ENCODE assay signal across 8 cellular contexts in the genomic region with DNA sequence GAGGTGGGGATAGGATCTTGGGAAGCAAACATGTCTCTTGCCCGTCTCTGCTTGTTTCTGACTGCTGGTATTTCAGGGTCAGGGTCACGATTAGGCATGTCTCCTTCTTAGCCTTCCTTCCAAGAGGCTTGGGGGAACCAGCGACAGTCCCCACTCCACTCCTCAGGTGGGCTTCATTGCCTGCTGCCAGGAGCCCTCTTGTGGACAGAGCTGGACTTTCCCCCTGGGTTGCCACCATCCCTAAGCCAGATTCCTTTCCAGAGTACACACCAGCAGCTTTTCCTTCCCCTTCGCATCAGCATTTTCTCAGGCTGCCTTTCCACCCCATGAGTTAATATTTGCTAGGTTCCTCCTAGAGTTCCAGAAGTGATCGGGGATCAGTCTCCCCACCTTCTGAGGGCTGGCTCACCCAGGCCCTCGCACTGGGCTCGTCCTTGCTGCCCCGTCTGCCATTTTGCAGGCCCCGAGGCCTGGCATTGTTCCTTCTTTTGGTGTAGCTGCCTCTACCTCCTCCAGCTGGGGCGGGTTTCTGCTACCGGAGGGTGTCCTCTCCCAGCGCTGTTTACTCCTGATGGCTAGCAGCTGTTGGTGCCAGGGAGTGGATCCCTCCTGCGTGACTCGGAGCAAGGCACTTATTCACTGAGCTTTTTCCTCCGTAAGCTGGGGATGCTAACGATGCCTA. TPM values are rescaled to one million over a fixed set of nuclear protein-coding genes. Genes with fewer than 3 reads are reported as not detected.
DNase-seq lines count a peak whose midpoint lies in the region; ATAC-seq and TF ChIP-seq lines count a peak whose summit lies in the region.

No MANE protein-coding gene starts in this region.

- no peaks in the 10 kb centered on the region for H3K9me2 ChIP-seq in SU-DHL-6 (replicated peaks; ENCODE audit: insufficient read depth, low read length)

- H3K27ac ChIP-seq in SU-DHL-6 (ENCODE audit: low read depth, low read length) (no peak overlapping the region), substantia nigra (ENCODE audit: low read depth, low read length, poor library complexity, severe bottlenecking) (no peak overlapping the region)

- no peaks in the 10 kb centered on the region for H3K9me3 ChIP-seq in SU-DHL-6 (ENCODE audit: insufficient read depth, low read length)

- H4K20me1 ChIP-seq in SU-DHL-6 (ENCODE audit: low read depth, low read length): no peaks in the 10 kb centered on the region

- DNase-seq in stimulated activated CD4-positive, alpha-beta T cell treated with anti-CD3 and anti-CD28 coated beads, Interleukin-2, amount 100 ng/mL, for 24 hours: peak; percentile 38 to 47
- DNase-seq in stimulated activated CD4-positive, alpha-beta T cell treated with anti-CD3 and anti-CD28 coated beads, Interleukin-2, amount 100 ng/mL, for 48 hours: no peak
- DNase-seq in NCI-H1436 treated with DMSO at 0.1 percent for 48 hours (lab: John Stamatoyannopoulos, UW) (peak; percentile 51), cerebellum (ENCODE audit: low spot score) (peak; percentile 60), left lobe of liver (ENCODE audit: low spot score) (no peak), substantia nigra (lab: John Stamatoyannopoulos, UW) (peak in 40 of 49 donors; percentile 25 to 74 (median 48))

- H3K9ac ChIP-seq in SU-DHL-6 (ENCODE audit: low read length): no peak overlapping the region

- no peaks in the 10 kb centered on the region for H3K36me3 ChIP-seq in SU-DHL-6 (ENCODE audit: low read length)

- peak; percentile 52 for TF ChIP-seq CTCF in SU-DHL-6 (IDR thresholded peaks at IDR 0.05; ENCODE audit: insufficient read depth, low read length, poor library complexity, severe bottlenecking)

- H2AFZ ChIP-seq in SU-DHL-6 (ENCODE audit: low read depth, low read length, severe bottlenecking): no peak overlapping the region

- ATAC-seq in left lobe of liver (peak; percentile 84), HG03354 (IDR thresholded peaks at IDR 0.05; ENCODE audit: poor library complexity, severe bottlenecking, unreplicated experiment) (no peak)

- no peak overlapping the region for H3K4me3 ChIP-seq in SU-DHL-6 (ENCODE audit: insufficient read depth, low read length, poor library complexity, severe bottlenecking)

- no peaks in the 10 kb centered on the region for H3K79me2 ChIP-seq in SU-DHL-6 (ENCODE audit: insufficient read depth, low read length)

- no peaks in the 10 kb centered on the region for H3K27me3 ChIP-seq in SU-DHL-6 (ENCODE audit: low read length)

- no peaks in the 10 kb centered on the region for H3F3A ChIP-seq in SU-DHL-6 (ENCODE audit: insufficient read depth)

- H3K4me2 ChIP-seq in SU-DHL-6 (ENCODE audit: low read depth, low read length, poor library complexity, severe bottlenecking): no peak overlapping the region

RNA-seq across cellular contexts. Expression of a gene that starts 8.8 kb away (rescaled TPM):
- total RNA-seq in cerebellum (not detected), left lobe of liver (not detected)

RNA-seq across cellular contexts. Expression of a gene that starts 13.4 kb away (rescaled TPM):
- total RNA-seq in cerebellum: 0.64 TPM
- 0.20 TPM for total RNA-seq in left lobe of liver

RNA-seq across cellular contexts. Expression of a gene that starts 20.9 kb away (rescaled TPM):
- total RNA-seq in cerebellum (34.1 TPM), left lobe of liver (19.9 TPM)

RNA-seq across cellular contexts. Expression of a gene that starts 32.8 kb away (rescaled TPM):
- total RNA-seq in cerebellum (5.9 TPM), left lobe of liver (0.60 TPM)

Comparison
In these comparisons a context has a peak if more than half of its experiments do, and no peak if none do; other contexts are left out.
1. DNase-seq: peak in stimulated activated CD4-positive, alpha-beta T cell treated with anti-CD3 and anti-CD28 coated beads, Interleukin-2, amount 100 ng/mL, for 24 hours (2 of 2), NCI-H1436 treated with DMSO at 0.1 percent for 48 hours (single experiment), cerebellum (single experiment) and substantia nigra (40 of 49); none in stimulated activated CD4-positive, alpha-beta T cell treated with anti-CD3 and anti-CD28 coated beads, Interleukin-2, amount 100 ng/mL, for 48 hours (0 of 2) and left lobe of liver (single experiment).